ENCODE assay signal across 1 cellular context in the genomic region with DNA sequence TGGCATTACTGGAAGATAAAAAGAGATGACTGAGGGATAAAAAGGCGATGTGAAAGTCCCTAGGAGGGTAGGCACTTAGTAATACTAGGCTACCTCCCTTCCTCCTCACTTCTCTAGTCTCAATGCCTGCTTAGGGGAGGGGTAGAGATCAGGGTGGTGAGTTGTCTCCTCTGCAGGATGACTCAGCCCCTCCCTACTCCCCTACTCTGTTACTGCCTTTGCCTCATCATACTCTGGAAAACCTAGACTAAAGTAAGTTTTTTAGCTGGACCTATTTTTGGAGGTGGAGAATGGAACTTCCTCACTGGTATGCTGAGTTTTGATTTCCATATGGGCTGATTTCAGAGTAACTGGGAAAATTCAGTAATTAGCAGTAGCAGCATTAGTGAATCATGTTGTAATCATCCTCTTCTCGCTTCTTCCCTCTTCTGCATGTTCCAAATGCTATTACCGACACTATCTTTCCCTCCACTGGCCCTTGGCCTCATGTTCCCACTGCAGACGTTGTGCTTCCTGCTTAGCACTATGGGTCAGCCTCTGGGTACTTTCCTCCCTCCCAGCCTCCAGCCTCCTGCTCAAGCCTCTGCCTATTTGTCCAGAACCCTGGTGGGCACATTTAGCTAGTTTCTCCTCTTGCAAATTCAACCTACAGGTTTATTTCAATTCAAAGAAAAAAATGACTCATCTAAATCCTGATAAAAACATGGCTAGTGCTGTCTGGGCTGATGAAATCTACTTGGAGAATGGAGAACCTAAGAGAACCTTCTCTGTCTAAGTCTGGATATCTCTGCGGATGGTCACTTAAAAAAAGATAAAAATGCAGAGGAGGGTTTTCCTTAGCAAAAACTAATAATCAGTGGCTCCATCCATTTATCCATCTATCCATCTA.
TF ChIP-seq lines count a peak whose summit lies in the region.

No MANE protein-coding gene starts in this region.

TF ChIP-seq in H1, 55 proteins besides CTCF, POLR2A, EP300 and RAD21 (continued from another document):
- no peak for TF ChIP-seq POLR2AphosphoS5 (IDR thresholded peaks at IDR 0.05; ENCODE audit: low read depth, low read length)
- no peak for TF ChIP-seq SUZ12 (IDR thresholded peaks at IDR 0.05; ENCODE audit: low read length)
